ENCODE assay signal across 1 cellular context in the genomic region with DNA sequence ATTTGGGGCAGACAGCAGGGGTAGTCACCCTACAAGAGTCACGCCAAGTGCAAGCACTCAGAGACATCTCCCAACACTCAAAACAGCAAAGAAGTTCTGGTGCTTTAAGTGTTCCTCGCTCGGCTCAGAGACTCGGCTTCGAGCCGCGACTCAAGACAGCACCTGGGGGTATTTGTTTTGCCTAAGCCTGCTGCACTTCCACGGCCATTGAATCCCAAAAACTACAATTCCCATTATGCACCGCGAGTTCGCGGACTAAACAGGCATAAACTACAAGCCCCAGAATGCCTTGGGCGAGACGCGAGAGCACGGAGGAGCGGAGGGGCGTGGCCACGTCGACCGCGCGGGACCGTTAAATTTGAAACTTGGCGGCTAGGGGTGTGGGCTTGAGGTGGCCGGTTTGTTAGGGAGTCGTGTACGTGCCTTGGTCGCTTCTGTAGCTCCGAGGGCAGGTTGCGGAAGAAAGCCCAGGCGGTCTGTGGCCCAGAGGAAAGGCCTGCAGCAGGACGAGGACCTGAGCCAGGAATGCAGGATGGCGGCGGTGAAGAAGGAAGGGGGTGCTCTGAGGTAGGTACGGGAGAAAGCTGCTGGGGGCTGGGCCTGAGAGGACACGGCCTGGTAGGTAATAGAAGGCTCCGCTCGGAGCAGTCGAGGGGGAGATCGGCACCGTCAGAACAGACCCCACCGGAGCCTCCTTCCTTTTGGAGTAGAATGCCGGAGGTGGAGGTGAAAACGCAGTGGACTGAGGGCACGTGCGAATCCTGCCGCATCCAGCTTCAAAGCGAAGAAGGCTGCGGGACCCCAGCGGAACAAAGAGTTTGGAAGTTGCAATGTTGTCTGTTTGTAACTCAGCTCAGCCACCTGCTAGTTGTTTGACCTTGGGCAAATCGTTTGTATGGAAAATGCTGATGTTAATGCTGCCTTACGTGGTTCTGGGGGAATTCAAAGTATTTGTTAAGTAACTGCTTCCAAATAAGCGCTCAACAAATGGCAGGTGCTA.
A peak's percentile ranks its signal among the peaks of the same experiment; 100 is the strongest.
TF ChIP-seq lines count a peak whose summit lies in the region.

Gene BUB1B (plus strand): TSS at position 381 of the 1,000 bp plus-strand sequence. CDS start 152 bp downstream, at position 533.

TF ChIP-seq in SK-N-SH, 30 proteins besides CTCF, POLR2A, EP300 and RAD21 (continued from another document):
- TF ChIP-seq, protein P1, sequence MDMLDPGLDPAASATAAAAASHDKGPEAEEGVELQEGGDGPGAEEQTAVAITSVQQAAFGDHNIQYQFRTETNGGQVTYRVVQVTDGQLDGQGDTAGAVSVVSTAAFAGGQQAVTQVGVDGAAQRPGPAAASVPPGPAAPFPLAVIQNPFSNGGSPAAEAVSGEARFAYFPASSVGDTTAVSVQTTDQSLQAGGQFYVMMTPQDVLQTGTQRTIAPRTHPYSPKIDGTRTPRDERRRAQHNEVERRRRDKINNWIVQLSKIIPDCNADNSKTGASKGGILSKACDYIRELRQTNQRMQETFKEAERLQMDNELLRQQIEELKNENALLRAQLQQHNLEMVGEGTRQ (IDR thresholded peaks at IDR 0.05; ENCODE audit: borderline replicate concordance, low read depth, low read length), result no peak
- TF ChIP-seq YY1 (IDR thresholded peaks at IDR 0.05; ENCODE audit: low read depth), result peak; percentile 84; the same call in 1 of the 2 replicates
- peak; percentile 100 for TF ChIP-seq SIN3A (IDR thresholded peaks at IDR 0.05; ENCODE audit: borderline replicate concordance, low read depth, low read length)
- no peak; the same call in 1 of the 2 replicates for TF ChIP-seq FOSL2 (IDR thresholded peaks at IDR 0.05; ENCODE audit: borderline replicate concordance, low read depth)
- TF ChIP-seq TAF1 (IDR thresholded peaks at IDR 0.05; ENCODE audit: borderline replicate concordance, low read depth, low read length), result peak; percentile 58; the same call in 1 of the 2 replicates
- TF ChIP-seq MEF2A (IDR thresholded peaks at IDR 0.05; ENCODE audit: borderline replicate concordance, low read depth), result no peak
- TF ChIP-seq, protein P2, sequence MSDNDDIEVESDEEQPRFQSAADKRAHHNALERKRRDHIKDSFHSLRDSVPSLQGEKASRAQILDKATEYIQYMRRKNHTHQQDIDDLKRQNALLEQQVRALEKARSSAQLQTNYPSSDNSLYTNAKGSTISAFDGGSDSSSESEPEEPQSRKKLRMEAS (IDR thresholded peaks at IDR 0.05; ENCODE audit: low read depth), result peak; percentile 59; the same call in 1 of the 2 replicates
- no peak for TF ChIP-seq TEAD4 (IDR thresholded peaks at IDR 0.05; ENCODE audit: borderline replicate concordance, insufficient read depth)
- TF ChIP-seq POLR2AphosphoS5 (IDR thresholded peaks at IDR 0.05; ENCODE audit: low read depth, low read length), result peak; percentile 61
- TF ChIP-seq RCOR1 (IDR thresholded peaks at IDR 0.05; ENCODE audit: low read length), result no peak
- TF ChIP-seq RFX5 (IDR thresholded peaks at IDR 0.05; ENCODE audit: low read length), result no peak
- peak; percentile 99 for TF ChIP-seq CHD2 (IDR thresholded peaks at IDR 0.05; ENCODE audit: low read length, partially characterized antibody)
- no peak for TF ChIP-seq TCF12 (IDR thresholded peaks at IDR 0.05)
- TF ChIP-seq NRF1 (IDR thresholded peaks at IDR 0.05; ENCODE audit: low read depth, low read length), result no peak
- peak; percentile 44; the same call in 1 of the 2 replicates for TF ChIP-seq GABPA (IDR thresholded peaks at IDR 0.05; ENCODE audit: low read depth)
- TF ChIP-seq, protein P3, sequence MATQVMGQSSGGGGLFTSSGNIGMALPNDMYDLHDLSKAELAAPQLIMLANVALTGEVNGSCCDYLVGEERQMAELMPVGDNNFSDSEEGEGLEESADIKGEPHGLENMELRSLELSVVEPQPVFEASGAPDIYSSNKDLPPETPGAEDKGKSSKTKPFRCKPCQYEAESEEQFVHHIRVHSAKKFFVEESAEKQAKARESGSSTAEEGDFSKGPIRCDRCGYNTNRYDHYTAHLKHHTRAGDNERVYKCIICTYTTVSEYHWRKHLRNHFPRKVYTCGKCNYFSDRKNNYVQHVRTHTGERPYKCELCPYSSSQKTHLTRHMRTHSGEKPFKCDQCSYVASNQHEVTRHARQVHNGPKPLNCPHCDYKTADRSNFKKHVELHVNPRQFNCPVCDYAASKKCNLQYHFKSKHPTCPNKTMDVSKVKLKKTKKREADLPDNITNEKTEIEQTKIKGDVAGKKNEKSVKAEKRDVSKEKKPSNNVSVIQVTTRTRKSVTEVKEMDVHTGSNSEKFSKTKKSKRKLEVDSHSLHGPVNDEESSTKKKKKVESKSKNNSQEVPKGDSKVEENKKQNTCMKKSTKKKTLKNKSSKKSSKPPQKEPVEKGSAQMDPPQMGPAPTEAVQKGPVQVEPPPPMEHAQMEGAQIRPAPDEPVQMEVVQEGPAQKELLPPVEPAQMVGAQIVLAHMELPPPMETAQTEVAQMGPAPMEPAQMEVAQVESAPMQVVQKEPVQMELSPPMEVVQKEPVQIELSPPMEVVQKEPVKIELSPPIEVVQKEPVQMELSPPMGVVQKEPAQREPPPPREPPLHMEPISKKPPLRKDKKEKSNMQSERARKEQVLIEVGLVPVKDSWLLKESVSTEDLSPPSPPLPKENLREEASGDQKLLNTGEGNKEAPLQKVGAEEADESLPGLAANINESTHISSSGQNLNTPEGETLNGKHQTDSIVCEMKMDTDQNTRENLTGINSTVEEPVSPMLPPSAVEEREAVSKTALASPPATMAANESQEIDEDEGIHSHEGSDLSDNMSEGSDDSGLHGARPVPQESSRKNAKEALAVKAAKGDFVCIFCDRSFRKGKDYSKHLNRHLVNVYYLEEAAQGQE (IDR thresholded peaks at IDR 0.05; ENCODE audit: low read depth, low read length), result no peak
- TF ChIP-seq PBX3 (IDR thresholded peaks at IDR 0.05), result no peak
- TF ChIP-seq, protein P4, sequence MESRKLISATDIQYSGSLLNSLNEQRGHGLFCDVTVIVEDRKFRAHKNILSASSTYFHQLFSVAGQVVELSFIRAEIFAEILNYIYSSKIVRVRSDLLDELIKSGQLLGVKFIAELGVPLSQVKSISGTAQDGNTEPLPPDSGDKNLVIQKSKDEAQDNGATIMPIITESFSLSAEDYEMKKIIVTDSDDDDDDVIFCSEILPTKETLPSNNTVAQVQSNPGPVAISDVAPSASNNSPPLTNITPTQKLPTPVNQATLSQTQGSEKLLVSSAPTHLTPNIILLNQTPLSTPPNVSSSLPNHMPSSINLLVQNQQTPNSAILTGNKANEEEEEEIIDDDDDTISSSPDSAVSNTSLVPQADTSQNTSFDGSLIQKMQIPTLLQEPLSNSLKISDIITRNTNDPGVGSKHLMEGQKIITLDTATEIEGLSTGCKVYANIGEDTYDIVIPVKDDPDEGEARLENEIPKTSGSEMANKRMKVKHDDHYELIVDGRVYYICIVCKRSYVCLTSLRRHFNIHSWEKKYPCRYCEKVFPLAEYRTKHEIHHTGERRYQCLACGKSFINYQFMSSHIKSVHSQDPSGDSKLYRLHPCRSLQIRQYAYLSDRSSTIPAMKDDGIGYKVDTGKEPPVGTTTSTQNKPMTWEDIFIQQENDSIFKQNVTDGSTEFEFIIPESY (IDR thresholded peaks at IDR 0.05; ENCODE audit: borderline replicate concordance, low read depth), result peak; percentile 99
- peak; percentile 35; the same call in 1 of the 2 replicates for TF ChIP-seq ELF1 (IDR thresholded peaks at IDR 0.05)
- TF ChIP-seq USF1 (IDR thresholded peaks at IDR 0.05; ENCODE audit: borderline replicate concordance, low read depth), result no peak
- TF ChIP-seq RXRA (IDR thresholded peaks at IDR 0.05; ENCODE audit: borderline replicate concordance, low read depth), result no peak
- TF ChIP-seq JUND (IDR thresholded peaks at IDR 0.05), result no peak
- peak; percentile 97 for TF ChIP-seq MXI1 (IDR thresholded peaks at IDR 0.05; ENCODE audit: low read depth, low read length)
- TF ChIP-seq FOXM1 (IDR thresholded peaks at IDR 0.05; ENCODE audit: low read depth), result peak; percentile 69; the same call in 1 of the 2 replicates
